17 cellular contexts compared by ENCODE assay signal in the genomic region with DNA sequence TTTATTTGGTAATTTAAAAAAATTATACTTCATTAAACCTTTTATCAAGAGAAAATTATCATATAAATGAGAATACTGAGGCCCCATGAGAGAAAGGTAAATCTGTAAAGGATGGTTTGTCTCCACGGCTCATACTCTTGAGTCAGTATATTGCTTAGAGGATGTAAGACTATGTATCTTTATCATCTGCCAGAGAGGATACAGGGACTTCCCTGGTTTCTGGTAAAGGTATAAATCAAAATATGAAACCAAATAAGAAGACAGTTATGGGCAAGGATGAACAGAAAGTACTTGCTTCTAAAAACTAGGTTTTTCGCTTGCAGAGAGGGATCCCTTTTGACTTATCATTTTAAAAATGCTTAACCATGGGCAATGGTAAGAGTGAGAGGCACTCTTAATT.
DNase-seq lines count a peak whose midpoint lies in the region; ATAC-seq lines count a peak whose summit lies in the region.
"Had no signal": no experiment of that assay in that cellular context is flagged by ENCODE, and none has a peak within 500 bp of the region (broad histone marks: within the 10 kb centered on the region; RNA-seq: fewer than 3 reads in every experiment).

No MANE protein-coding gene starts in this region.

- peaks cover 0 to 4% (median 2%) of the 10 kb centered on the region in 3 donors for H3K9me3 Mint-ChIP-seq in IgD-negative memory B cell
- peaks cover 4% of the 10 kb centered on the region for H3K9me3 Mint-ChIP-seq in T-helper 1 cell treated with Interleukin-12 subunit alpha and Interleukin-12 subunit beta and Interleukin-4 antibody, amounts not matched to agents 30 μg/mL and 1 μg/mL, for 36 hours
- H3K9me3 Mint-ChIP-seq in stimulated activated memory B cell treated with anti-CD40 and anti-IgM and Interleukin-4, amounts not matched to agents 10 μg/mL and 1 μg/mL and 100 μg/mL, for 72 hours, result peaks cover 6% of the 10 kb centered on the region

- H3K27ac ChIP-seq in BLaER1 treated with 17β-estradiol and CSF1 and Interleukin-3, amounts not matched to agents 10 nM and 100 nM, result no peak overlapping the region

- ATAC-seq in stimulated activated memory B cell treated with anti-CD40 and anti-IgM and Interleukin-4, amounts not matched to agents 10 μg/mL and 1 μg/mL and 100 μg/mL, for 72 hours, result no peak
- no peak for ATAC-seq in HG03135 (IDR thresholded peaks at IDR 0.05; ENCODE audit: unreplicated experiment)

- no peaks in the 10 kb centered on the region for H3K27me3 Mint-ChIP-seq in IgD-negative memory B cell
- no peaks in the 10 kb centered on the region for H3K27me3 Mint-ChIP-seq in T-helper 1 cell treated with Interleukin-12 subunit alpha and Interleukin-12 subunit beta and Interleukin-4 antibody, amounts not matched to agents 30 μg/mL and 1 μg/mL, for 36 hours (ENCODE audit: low read depth)
- H3K27me3 Mint-ChIP-seq in stimulated activated memory B cell treated with anti-CD40 and anti-IgM and Interleukin-4, amounts not matched to agents 10 μg/mL and 1 μg/mL and 100 μg/mL, for 72 hours, result no peaks in the 10 kb centered on the region
- H3K27me3 Mint-ChIP-seq: CD4-positive, CD25-positive, alpha-beta regulatory T cell had no signal

- H3K36me3 Mint-ChIP-seq in IgD-negative memory B cell, result peaks cover 8% of the 10 kb centered on the region
- peaks cover 12% of the 10 kb centered on the region for H3K36me3 Mint-ChIP-seq in T-helper 1 cell treated with Interleukin-12 subunit alpha and Interleukin-12 subunit beta and Interleukin-4 antibody, amounts not matched to agents 30 μg/mL and 1 μg/mL, for 36 hours (ENCODE audit: low read depth)
- peaks cover 20% of the 10 kb centered on the region for H3K36me3 Mint-ChIP-seq in stimulated activated memory B cell treated with anti-CD40 and anti-IgM and Interleukin-4, amounts not matched to agents 10 μg/mL and 1 μg/mL and 100 μg/mL, for 72 hours

- peaks cover 41 to 48% (median 45%) of the 10 kb centered on the region in 3 donors for H3K4me1 Mint-ChIP-seq in IgD-negative memory B cell
- H3K4me1 Mint-ChIP-seq in T-helper 1 cell treated with Interleukin-12 subunit alpha and Interleukin-12 subunit beta and Interleukin-4 antibody, amounts not matched to agents 30 μg/mL and 1 μg/mL, for 36 hours (ENCODE audit: low read depth), result peaks cover 21% of the 10 kb centered on the region
- peaks cover 61% of the 10 kb centered on the region for H3K4me1 Mint-ChIP-seq in stimulated activated memory B cell treated with anti-CD40 and anti-IgM and Interleukin-4, amounts not matched to agents 10 μg/mL and 1 μg/mL and 100 μg/mL, for 72 hours

- H3K4me2 ChIP-seq in BLaER1 treated with 17β-estradiol and CSF1 and Interleukin-3, amounts not matched to agents 10 nM and 100 nM, result peak overlapping the region in 9 of 11 experiments; percentile 1 to 90 (median 33); a peak in 12 of 22 replicates

- H4K20me1 ChIP-seq in BLaER1 treated with 17β-estradiol and CSF1 and Interleukin-3, amounts not matched to agents 10 nM and 100 nM, result peaks cover 0 to 10% (median 0%) of the 10 kb centered on the region in 11 experiments; a peak in 1 of 22 replicates

- H3K36me3 ChIP-seq in BLaER1 treated with 17β-estradiol and CSF1 and Interleukin-3, amounts not matched to agents 10 nM and 100 nM, result peaks cover 28 to 52% (median 46%) of the 10 kb centered on the region in 11 experiments

- no peak for DNase-seq in UCSD-AML1 (lab: John Stamatoyannopoulos, UW; ENCODE audit: unreplicated experiment)
- DNase-seq in germinal center (ENCODE audit: low spot score), result no peak
- DNase-seq: AML-193, COR-L47, EL, NCI-H1417 treated with DMSO at 0.1 percent for 48 hours, NCI-H187 treated with DMSO at 0.1 percent for 48 hours, NCI-H226, NCI-H524, NCI-H82 had no signal

- H3K27ac Mint-ChIP-seq in IgD-negative memory B cell, result peak overlapping the region; percentile 3 to 80 (median 74)
- peak overlapping the region; percentile 6 for H3K27ac Mint-ChIP-seq in T-helper 1 cell treated with Interleukin-12 subunit alpha and Interleukin-12 subunit beta and Interleukin-4 antibody, amounts not matched to agents 30 μg/mL and 1 μg/mL, for 36 hours
- H3K27ac Mint-ChIP-seq in stimulated activated memory B cell treated with anti-CD40 and anti-IgM and Interleukin-4, amounts not matched to agents 10 μg/mL and 1 μg/mL and 100 μg/mL, for 72 hours, result peak overlapping the region; percentile 84

- peaks cover 21 to 42% (median 32%) of the 10 kb centered on the region in 11 experiments for H3K9me3 ChIP-seq in BLaER1 treated with 17β-estradiol and CSF1 and Interleukin-3, amounts not matched to agents 10 nM and 100 nM (replicated peaks in 1 of 11)

- no peak overlapping the region for H3K4me3 ChIP-seq in BLaER1 treated with 17β-estradiol and CSF1 and Interleukin-3, amounts not matched to agents 10 nM and 100 nM
- H3K4me3 ChIP-seq: K562 had no signal

- H3K4me1 ChIP-seq in BLaER1 treated with 17β-estradiol and CSF1 and Interleukin-3, amounts not matched to agents 10 nM and 100 nM, result peaks cover 33 to 60% (median 46%) of the 10 kb centered on the region in 10 experiments

- no peak overlapping the region for H3K9ac ChIP-seq in BLaER1 treated with 17β-estradiol and CSF1 and Interleukin-3, amounts not matched to agents 10 nM and 100 nM

- H3K4me3 Mint-ChIP-seq in IgD-negative memory B cell, result peak overlapping the region; percentile 3 to 69 (median 44)
- H3K4me3 Mint-ChIP-seq in T-helper 1 cell treated with Interleukin-12 subunit alpha and Interleukin-12 subunit beta and Interleukin-4 antibody, amounts not matched to agents 30 μg/mL and 1 μg/mL, for 36 hours, result no peak overlapping the region
- no peak overlapping the region for H3K4me3 Mint-ChIP-seq in stimulated activated memory B cell treated with anti-CD40 and anti-IgM and Interleukin-4, amounts not matched to agents 10 μg/mL and 1 μg/mL and 100 μg/mL, for 72 hours
- H3K4me3 Mint-ChIP-seq: CD4-positive, CD25-positive, alpha-beta regulatory T cell had no signal

- no peaks in the 10 kb centered on the region for H3K27me3 ChIP-seq in BLaER1 treated with 17β-estradiol and CSF1 and Interleukin-3, amounts not matched to agents 10 nM and 100 nM

Comparison
In these comparisons a context has a peak if more than half of its experiments do, and no peak if none do; other contexts are left out.
1. H3K27ac Mint-ChIP-seq: peak in every context shown above with its lines; median percentile 84 in stimulated activated memory B cell treated with anti-CD40 and anti-IgM and Interleukin-4, amounts not matched to agents 10 μg/mL and 1 μg/mL and 100 μg/mL, for 72 hours; 74 in IgD-negative memory B cell; 6 in T-helper 1 cell treated with Interleukin-12 subunit alpha and Interleukin-12 subunit beta and Interleukin-4 antibody, amounts not matched to agents 30 μg/mL and 1 μg/mL, for 36 hours.
2. H3K4me3 Mint-ChIP-seq: peak in IgD-negative memory B cell (4 of 4); none in T-helper 1 cell treated with Interleukin-12 subunit alpha and Interleukin-12 subunit beta and Interleukin-4 antibody, amounts not matched to agents 30 μg/mL and 1 μg/mL, for 36 hours (single experiment) and stimulated activated memory B cell treated with anti-CD40 and anti-IgM and Interleukin-4, amounts not matched to agents 10 μg/mL and 1 μg/mL and 100 μg/mL, for 72 hours (single experiment).